ENCODE assay signal across 8 cellular contexts in genomic region chr3:133038089-133038730, GRCh38. TPM values are rescaled to one million over a fixed set of nuclear protein-coding genes. Genes with fewer than 3 reads are reported as not detected.
DNase-seq lines count a peak whose midpoint lies in the region; ATAC-seq and TF ChIP-seq lines count a peak whose summit lies in the region.

Gene TMEM108, plus strand, starts transcription at chr3:133038391.

- H3K27me3 Mint-ChIP-seq in progenitor cell of endocrine pancreas, result peaks cover 46% of the 10 kb centered on the region

- H3K9me3 Mint-ChIP-seq in progenitor cell of endocrine pancreas (ENCODE audit: low read depth), result no peaks in the 10 kb centered on the region

- H3K4me3 ChIP-seq in HFF-Myc (replicated peaks; ENCODE audit: low read depth, low read length) (peak within 1 kb of the TSS; percentile 15), astrocyte of the cerebellum (ENCODE audit: low read depth, low read length) (peak within 1 kb of the TSS; percentile 77)

- H3K4me3 Mint-ChIP-seq in progenitor cell of endocrine pancreas (ENCODE audit: low read depth), result peak within 1 kb of the TSS; percentile 77

- peak within 1 kb of the TSS; percentile 62 for H3K27ac Mint-ChIP-seq in progenitor cell of endocrine pancreas

- no peaks in the 10 kb centered on the region for H3K36me3 Mint-ChIP-seq in progenitor cell of endocrine pancreas (ENCODE audit: insufficient read depth)

- no peak for ATAC-seq in GM21825 (IDR thresholded peaks at IDR 0.05; ENCODE audit: unreplicated experiment)

- peaks cover 6% of the 10 kb centered on the region for H3K4me1 Mint-ChIP-seq in progenitor cell of endocrine pancreas (ENCODE audit: low read depth)

- DNase-seq in AG08396 (ENCODE audit: low spot score) (peak; percentile 93), HFF-Myc (ENCODE audit: extremely low read depth, low read depth) (no peak), NCI-H526 (lab: John Stamatoyannopoulos, UW) (peak; percentile 86 to 97), astrocyte of the cerebellum (ENCODE audit: low read depth) (peak; percentile 39), hypothalamus (lab: John Stamatoyannopoulos, UW) (peak; percentile 48 to 94 (median 84)), progenitor cell of endocrine pancreas (ENCODE audit: low spot score, unreplicated experiment) (peak; percentile 90), UCSD-AML1 (lab: John Stamatoyannopoulos, UW; ENCODE audit: unreplicated experiment) (no peak)

- in situ Hi-C loops in astrocyte of the cerebellum (cut with HindIII; ENCODE audit: low sequenced_read_pairs), result loop anchor here (25.0 kb wide), 1 partner anchor 301 kb away; no protein-coding TSS in a partner anchor

- TF ChIP-seq CTCF in HFF-Myc (IDR thresholded peaks at IDR 0.05; ENCODE audit: low read depth, low read length, missing control alignments), result no peak
- TF ChIP-seq CTCF in astrocyte of the cerebellum (IDR thresholded peaks at IDR 0.05; ENCODE audit: low read depth, low read length, missing control alignments), result no peak
- no peak for TF ChIP-seq CTCF in progenitor cell of endocrine pancreas (IDR thresholded peaks at IDR 0.05; ENCODE audit: unreplicated experiment)

RNA-seq across cellular contexts. Expression of gene TMEM108, which starts in this region (rescaled TPM):
- 6.1 and 6.7 TPM in 2 replicates for total RNA-seq in progenitor cell of endocrine pancreas

Comparison
In these comparisons a context has a peak if more than half of its experiments do, and no peak if none do; other contexts are left out.
1. DNase-seq: peak in AG08396 (single experiment), NCI-H526 (2 of 2), astrocyte of the cerebellum (single experiment), hypothalamus (51 of 51) and progenitor cell of endocrine pancreas (single experiment); none in HFF-Myc (single experiment) and UCSD-AML1 (single experiment).